ENCODE assay signal across 20 cellular contexts in the genomic region with DNA sequence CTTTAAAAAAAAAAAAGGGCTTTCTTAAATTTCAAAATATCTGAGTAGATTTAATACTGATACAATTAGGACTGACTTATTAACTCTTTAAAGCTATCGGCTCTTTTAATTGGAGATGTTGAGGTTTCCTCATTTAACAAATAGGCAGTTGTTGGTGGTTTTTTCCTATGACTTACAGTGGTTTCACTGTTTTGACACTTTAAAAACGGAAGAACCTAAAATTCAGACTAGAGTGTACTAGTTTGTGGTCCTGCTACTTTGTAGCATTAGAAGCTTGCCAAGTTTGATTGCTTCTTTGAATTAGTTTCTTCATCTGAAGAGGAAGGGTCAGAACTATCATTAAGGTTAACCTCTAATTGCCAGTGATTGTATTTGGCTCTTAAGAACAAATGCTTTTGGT. TPM values are rescaled to one million over a fixed set of nuclear protein-coding genes. Genes with fewer than 3 reads are reported as not detected.
DNase-seq lines count a peak whose midpoint lies in the region; ATAC-seq and TF ChIP-seq lines count a peak whose summit lies in the region.
"Had no signal": no experiment of that assay in that cellular context is flagged by ENCODE, and none has a peak within 500 bp of the region (broad histone marks: within the 10 kb centered on the region; RNA-seq: fewer than 3 reads in every experiment).

No MANE protein-coding gene starts in this region.

- no peaks in the 10 kb centered on the region for H3K9me3 Mint-ChIP-seq in CD4-positive, CD25-positive, alpha-beta regulatory T cell
- H3K9me3 Mint-ChIP-seq in activated T-helper 17 cell treated with anti-CD3 and anti-CD28 coated beads, Interleukin-2, amount 50 U/mL, for 72 hours: no peaks in the 10 kb centered on the region
- H3K9me3 Mint-ChIP-seq: memory B cell had no signal

- H3K9me3 ChIP-seq in BLaER1 (peaks cover 8% of the 10 kb centered on the region), upper lobe of left lung (no peaks in the 10 kb centered on the region)
- H3K9me3 ChIP-seq in CD4-positive, CD25-positive, alpha-beta regulatory T cell (ENCODE audit: control insufficient read depth in 2 of 2, low read length in 2 of 2): no peaks in the 10 kb centered on the region
- H3K9me3 ChIP-seq: heart right ventricle, transverse colon had no signal

- H3K9ac ChIP-seq in BLaER1: no peak overlapping the region

- DNase-seq in CD4-positive, CD25-positive, alpha-beta regulatory T cell: peak in 1 of 3 donors; percentile 41
- peak; percentile 75 for DNase-seq in MV-4-11 (lab: John Stamatoyannopoulos, UW)
- DNase-seq in HK-2 (ENCODE audit: unreplicated experiment): no peak
- DNase-seq in upper lobe of left lung: no peak
- no peak for DNase-seq in NCI-H774 (lab: John Stamatoyannopoulos, UW)
- DNase-seq: activated CD4-positive, CD25-positive, alpha-beta regulatory T cell; DMS153; heart right ventricle; left cardiac atrium; MM.1S; NCI-H1694; NCI-H510A treated with DMSO at 0.1 percent for 48 hours; RPMI8226; transverse colon had no signal

- no peaks in the 10 kb centered on the region for H3K27me3 Mint-ChIP-seq in CD4-positive, CD25-positive, alpha-beta regulatory T cell
- H3K27me3 Mint-ChIP-seq in activated T-helper 17 cell treated with anti-CD3 and anti-CD28 coated beads, Interleukin-2, amount 50 U/mL, for 72 hours: no peaks in the 10 kb centered on the region
- H3K27me3 Mint-ChIP-seq: activated naive CD8-positive, alpha-beta T cell; memory B cell; progenitor cell of endocrine pancreas had no signal

- H3K27me3 ChIP-seq in BLaER1 (no peaks in the 10 kb centered on the region), upper lobe of left lung (no peaks in the 10 kb centered on the region)
- no peaks in the 10 kb centered on the region for H3K27me3 ChIP-seq in CD4-positive, CD25-positive, alpha-beta regulatory T cell (ENCODE audit: control insufficient read depth, insufficient read depth, low read length)
- H3K27me3 ChIP-seq: heart right ventricle, transverse colon had no signal

- peaks cover 49 to 81% (median 73%) of the 10 kb centered on the region in 4 donors for H3K4me1 Mint-ChIP-seq in CD4-positive, CD25-positive, alpha-beta regulatory T cell
- peaks cover 43% of the 10 kb centered on the region for H3K4me1 Mint-ChIP-seq in activated T-helper 17 cell treated with anti-CD3 and anti-CD28 coated beads, Interleukin-2, amount 50 U/mL, for 72 hours

- whole genome bisulfite sequencing in upper lobe of left lung, 2 donors: 61 to 62% methylated on average over 2 of the region's 2 CpGs

- ATAC-seq in CD4-positive, CD25-positive, alpha-beta regulatory T cell (ENCODE audit: low read depth in 2 of 2): no peak
- peak; percentile 26 for ATAC-seq in activated T-helper 17 cell treated with anti-CD3 and anti-CD28 coated beads, Interleukin-2, amount 50 U/mL, for 72 hours (replicated peaks)
- no peak for ATAC-seq in upper lobe of left lung (ENCODE audit: low FRiP score in 2 of 2)
- ATAC-seq: heart right ventricle, left cardiac atrium, sciatic nerve had no signal

- no peak for TF ChIP-seq EP300 in upper lobe of left lung (IDR thresholded peaks at IDR 0.05)

- H4K20me1 ChIP-seq in BLaER1: peaks cover 100% of the 10 kb centered on the region

- H3K36me3 Mint-ChIP-seq in CD4-positive, CD25-positive, alpha-beta regulatory T cell: peaks cover 5% of the 10 kb centered on the region
- H3K36me3 Mint-ChIP-seq in activated T-helper 17 cell treated with anti-CD3 and anti-CD28 coated beads, Interleukin-2, amount 50 U/mL, for 72 hours (ENCODE audit: low read depth): peaks cover 23% of the 10 kb centered on the region

- H3K4me3 ChIP-seq in BLaER1: no peak overlapping the region
- peak overlapping the region; percentile 38 for H3K4me3 ChIP-seq in CD4-positive, CD25-positive, alpha-beta regulatory T cell (ENCODE audit: low read depth, low read length)
- H3K4me3 ChIP-seq in upper lobe of left lung: no peak overlapping the region
- H3K4me3 ChIP-seq: heart right ventricle, transverse colon had no signal

- peaks cover 39% of the 10 kb centered on the region for H3K36me3 ChIP-seq in BLaER1
- peaks cover 17% of the 10 kb centered on the region for H3K36me3 ChIP-seq in CD4-positive, CD25-positive, alpha-beta regulatory T cell (ENCODE audit: control insufficient read depth, insufficient read depth, low read length)
- H3K36me3 ChIP-seq in upper lobe of left lung: peaks cover 0 to 16% (median under 1%) of the 10 kb centered on the region in 4 donors

- H3K4me1 ChIP-seq in BLaER1: peaks cover 59% of the 10 kb centered on the region
- peaks cover 42% of the 10 kb centered on the region for H3K4me1 ChIP-seq in CD4-positive, CD25-positive, alpha-beta regulatory T cell (ENCODE audit: control insufficient read depth, insufficient read depth, low read length, poor library complexity, severe bottlenecking)
- H3K4me1 ChIP-seq in upper lobe of left lung: peaks cover 48 to 72% (median 54%) of the 10 kb centered on the region in 4 donors

- H3K27ac ChIP-seq in BLaER1 (no peak overlapping the region), upper lobe of left lung (no peak overlapping the region)
- H3K27ac ChIP-seq in CD4-positive, CD25-positive, alpha-beta regulatory T cell (ENCODE audit: insufficient read depth, low read length, poor library complexity, severe bottlenecking): no peak overlapping the region
- H3K27ac ChIP-seq: heart right ventricle, transverse colon had no signal

- TF ChIP-seq CTCF in upper lobe of left lung (IDR thresholded peaks at IDR 0.05): no peak

- no peak for TF ChIP-seq POLR2A in upper lobe of left lung (IDR thresholded peaks at IDR 0.05)

- peak overlapping the region in 1 of 4 donors; percentile 0 for H3K4me3 Mint-ChIP-seq in CD4-positive, CD25-positive, alpha-beta regulatory T cell
- peak overlapping the region; percentile 52 for H3K4me3 Mint-ChIP-seq in activated T-helper 17 cell treated with anti-CD3 and anti-CD28 coated beads, Interleukin-2, amount 50 U/mL, for 72 hours
- H3K4me3 Mint-ChIP-seq: memory B cell had no signal

- peak overlapping the region in 2 of 3 donors; percentile 16 to 61 for H3K27ac Mint-ChIP-seq in CD4-positive, CD25-positive, alpha-beta regulatory T cell
- H3K27ac Mint-ChIP-seq in activated T-helper 17 cell treated with anti-CD3 and anti-CD28 coated beads, Interleukin-2, amount 50 U/mL, for 72 hours: peak overlapping the region; percentile 20
- H3K27ac Mint-ChIP-seq: progenitor cell of endocrine pancreas had no signal

- H3K4me2 ChIP-seq in BLaER1: 0 out of 2 replicates have a peak overlapping the region, but pooled peaks have one; percentile 26

RNA-seq across cellular contexts. Expression of a gene that starts 27.7 kb away (rescaled TPM):
- total RNA-seq in CD4-positive, CD25-positive, alpha-beta regulatory T cell: 41.4 TPM
- polyA plus RNA-seq in CD4-positive, CD25-positive, alpha-beta regulatory T cell: 10 to 100 TPM; 44.5 to 56.9 (median 48.0) TPM
- 10 to 100 TPM; 61.4 to 61.7 TPM for total RNA-seq in activated T-helper 17 cell treated with anti-CD3 and anti-CD28 coated beads, Interleukin-2, amount 50 U/mL, for 72 hours
- 10 to 100 TPM; 29.0 to 65.0 (median 45.9) TPM for total RNA-seq in upper lobe of left lung
